9 cellular contexts compared by ENCODE assay signal in genomic region chr5:127757576-127757975, GRCh38. TPM values are rescaled to one million over a fixed set of nuclear protein-coding genes. Genes with fewer than 3 reads are reported as not detected.
DNase-seq lines count a peak whose midpoint lies in the region; ATAC-seq lines count a peak whose summit lies in the region.
"Had no signal": no experiment of that assay in that cellular context is flagged by ENCODE, and none has a peak within 500 bp of the region (broad histone marks: within the 10 kb centered on the region; RNA-seq: fewer than 3 reads in every experiment).

No MANE protein-coding gene starts in this region.

- no peaks in the 10 kb centered on the region for H3K4me1 ChIP-seq in right cardiac atrium (ENCODE audit: control insufficient read depth, insufficient read depth, low read length)

- no peak overlapping the region for H3K4me3 Mint-ChIP-seq in activated T-cell treated with anti-CD3 and anti-CD28 coated beads, Interleukin-2, amount 50 U/mL, for 72 hours
- H3K4me3 Mint-ChIP-seq in activated T-cell treated with anti-CD3 and anti-CD28 coated beads, Interleukin-2, amount 50 U/mL, for 24 hours = no peak overlapping the region
- H3K4me3 Mint-ChIP-seq in activated CD8-positive, alpha-beta T cell treated with anti-CD3 and anti-CD28 coated beads, Interleukin-2, amount 10 ng/mL, durations not matched to agents 7 days and 5 days = no peak overlapping the region
- H3K4me3 Mint-ChIP-seq: dendritic cell treated with granulocyte-macrophage colony-stimulating factor and Interleukin-4, amounts not matched to agents 40 ng/mL and 50 ng/mL, for 4 days had no signal

- no peaks in the 10 kb centered on the region for H3K9me3 Mint-ChIP-seq in activated T-cell treated with anti-CD3 and anti-CD28 coated beads, Interleukin-2, amount 50 U/mL, for 72 hours
- no peaks in the 10 kb centered on the region for H3K9me3 Mint-ChIP-seq in activated T-cell treated with anti-CD3 and anti-CD28 coated beads, Interleukin-2, amount 50 U/mL, for 24 hours
- H3K9me3 Mint-ChIP-seq in activated CD8-positive, alpha-beta T cell treated with anti-CD3 and anti-CD28 coated beads, Interleukin-2, amount 10 ng/mL, durations not matched to agents 7 days and 5 days (ENCODE audit: insufficient read depth) = no peaks in the 10 kb centered on the region
- H3K9me3 Mint-ChIP-seq: dendritic cell treated with granulocyte-macrophage colony-stimulating factor and Interleukin-4, amounts not matched to agents 40 ng/mL and 50 ng/mL, for 4 days had no signal

- H3K27me3 ChIP-seq in right cardiac atrium (ENCODE audit: control insufficient read depth, insufficient read depth) = no peaks in the 10 kb centered on the region

- DNase-seq in activated T-cell treated with anti-CD3 and anti-CD28 coated beads, Interleukin-2, amount 50 U/mL, for 72 hours = peak; percentile 47 to 49
- no peak for DNase-seq in activated T-cell treated with anti-CD3 and anti-CD28 coated beads, Interleukin-2, amount 50 U/mL, for 24 hours
- DNase-seq in LHCN-M2 (ENCODE audit: low read depth) (peak; percentile 83), right cardiac atrium (no peak), posterior vena cava (ENCODE audit: low spot score) (no peak)
- DNase-seq in activated CD8-positive, alpha-beta T cell treated with anti-CD3 and anti-CD28 coated beads, Interleukin-2, amount 10 ng/mL, durations not matched to agents 7 days and 5 days = peak; percentile 22
- no peak for DNase-seq in stimulated activated naive CD8-positive, alpha-beta T cell treated with anti-CD3 and anti-CD28 coated beads, Interleukin-15, Interleukin-2, amounts not matched to agents 100 U/mL and 50 U/mL, for 24 hours

- H3K27ac ChIP-seq in right cardiac atrium (ENCODE audit: low read length) = no peak overlapping the region

- H3K27ac Mint-ChIP-seq in activated T-cell treated with anti-CD3 and anti-CD28 coated beads, Interleukin-2, amount 50 U/mL, for 72 hours = peak overlapping the region; percentile 2
- no peak overlapping the region for H3K27ac Mint-ChIP-seq in activated T-cell treated with anti-CD3 and anti-CD28 coated beads, Interleukin-2, amount 50 U/mL, for 24 hours
- no peak overlapping the region for H3K27ac Mint-ChIP-seq in activated CD8-positive, alpha-beta T cell treated with anti-CD3 and anti-CD28 coated beads, Interleukin-2, amount 10 ng/mL, durations not matched to agents 7 days and 5 days
- H3K27ac Mint-ChIP-seq: dendritic cell treated with granulocyte-macrophage colony-stimulating factor and Interleukin-4, amounts not matched to agents 40 ng/mL and 50 ng/mL, for 4 days had no signal

- CTCF ChIA-PET in activated CD8-positive, alpha-beta T cell treated with anti-CD3 and anti-CD28 coated beads, Interleukin-2, amount 10 ng/mL, durations not matched to agents 7 days and 5 days (lab: Charles Lee) = no interaction called here

- intact Hi-C loops in right cardiac atrium (cut with DNase I) = loop anchor here in 2 of 4 donors (5.0 to 10.0 kb wide), 4 partner anchors 193 to 447 kb away; partner anchors contain the start of gene SLC12A2 (in 1 of the 2)
- intact Hi-C loops in posterior vena cava (cut with DNase I) = no loop called here

- H3K4me3 ChIP-seq in right cardiac atrium (ENCODE audit: low read length) = no peak overlapping the region

- H3K9me3 ChIP-seq in right cardiac atrium (ENCODE audit: control insufficient read depth, low read length) = no peaks in the 10 kb centered on the region

- POLR2A ChIA-PET in activated CD8-positive, alpha-beta T cell treated with anti-CD3 and anti-CD28 coated beads, Interleukin-2, amount 10 ng/mL, durations not matched to agents 7 days and 5 days (lab: Charles Lee) = no interaction called here

- no peaks in the 10 kb centered on the region for H3K36me3 Mint-ChIP-seq in activated T-cell treated with anti-CD3 and anti-CD28 coated beads, Interleukin-2, amount 50 U/mL, for 72 hours (ENCODE audit: insufficient read depth in 2 of 2)
- H3K36me3 Mint-ChIP-seq in activated T-cell treated with anti-CD3 and anti-CD28 coated beads, Interleukin-2, amount 50 U/mL, for 24 hours (ENCODE audit: low read depth) = no peaks in the 10 kb centered on the region
- H3K36me3 Mint-ChIP-seq in activated CD8-positive, alpha-beta T cell treated with anti-CD3 and anti-CD28 coated beads, Interleukin-2, amount 10 ng/mL, durations not matched to agents 7 days and 5 days (ENCODE audit: low read depth) = no peaks in the 10 kb centered on the region

- 30% methylated on average over 1 of the region's 1 CpG for WGBS in right cardiac atrium

- peak; percentile 90 to 94 for ATAC-seq in activated T-cell treated with anti-CD3 and anti-CD28 coated beads, Interleukin-2, amount 50 U/mL, for 72 hours (replicated peaks in 1 of 2)
- ATAC-seq in GM21619 (IDR thresholded peaks at IDR 0.05; ENCODE audit: unreplicated experiment) (peak; percentile 88), right cardiac atrium (peak; percentile 78)
- no peak for ATAC-seq in activated CD8-positive, alpha-beta T cell treated with anti-CD3 and anti-CD28 coated beads, Interleukin-2, amount 10 ng/mL, durations not matched to agents 7 days and 5 days
- ATAC-seq in stimulated activated naive CD8-positive, alpha-beta T cell treated with anti-CD3 and anti-CD28 coated beads, Interleukin-15, Interleukin-2, amounts not matched to agents 100 U/mL and 50 U/mL, for 24 hours = peak; percentile 52

- no peaks in the 10 kb centered on the region for H3K27me3 Mint-ChIP-seq in activated T-cell treated with anti-CD3 and anti-CD28 coated beads, Interleukin-2, amount 50 U/mL, for 72 hours (ENCODE audit: low read depth)
- H3K27me3 Mint-ChIP-seq in activated T-cell treated with anti-CD3 and anti-CD28 coated beads, Interleukin-2, amount 50 U/mL, for 24 hours = peaks cover 5% of the 10 kb centered on the region
- H3K27me3 Mint-ChIP-seq in activated CD8-positive, alpha-beta T cell treated with anti-CD3 and anti-CD28 coated beads, Interleukin-2, amount 10 ng/mL, durations not matched to agents 7 days and 5 days (ENCODE audit: low read depth) = no peaks in the 10 kb centered on the region
- H3K27me3 Mint-ChIP-seq: dendritic cell treated with granulocyte-macrophage colony-stimulating factor and Interleukin-4, amounts not matched to agents 40 ng/mL and 50 ng/mL, for 4 days had no signal

- peaks cover 5% of the 10 kb centered on the region for H3K4me1 Mint-ChIP-seq in activated T-cell treated with anti-CD3 and anti-CD28 coated beads, Interleukin-2, amount 50 U/mL, for 72 hours (ENCODE audit: low read depth)
- no peaks in the 10 kb centered on the region for H3K4me1 Mint-ChIP-seq in activated T-cell treated with anti-CD3 and anti-CD28 coated beads, Interleukin-2, amount 50 U/mL, for 24 hours (ENCODE audit: low read depth)
- H3K4me1 Mint-ChIP-seq in activated CD8-positive, alpha-beta T cell treated with anti-CD3 and anti-CD28 coated beads, Interleukin-2, amount 10 ng/mL, durations not matched to agents 7 days and 5 days (ENCODE audit: low read depth) = no peaks in the 10 kb centered on the region

RNA-seq across cellular contexts. Expression of gene CCDC192, which starts 54.4 kb away (rescaled TPM):
- under 1 TPM in 1 of 2 donors, not detected in 1; 0.25 TPM for total RNA-seq in activated T-cell treated with anti-CD3 and anti-CD28 coated beads, Interleukin-2, amount 50 U/mL, for 72 hours
- not detected in 2 replicates for total RNA-seq in LHCN-M2 (2014; rRNA removed)
- polyA plus RNA-seq in LHCN-M2 (2012) = 0.19 TPM
- not detected for total RNA-seq in activated CD8-positive, alpha-beta T cell treated with anti-CD3 and anti-CD28 coated beads, Interleukin-2, amount 10 ng/mL, durations not matched to agents 7 days and 5 days
- not detected for total RNA-seq in right cardiac atrium
- 0.43 TPM for polyA plus RNA-seq in right cardiac atrium
- total RNA-seq in posterior vena cava = not detected

Comparison
In these comparisons a context has a peak if more than half of its experiments do, and no peak if none do; other contexts are left out.
1. DNase-seq: peak in activated T-cell treated with anti-CD3 and anti-CD28 coated beads, Interleukin-2, amount 50 U/mL, for 72 hours (2 of 2), LHCN-M2 (single experiment) and activated CD8-positive, alpha-beta T cell treated with anti-CD3 and anti-CD28 coated beads, Interleukin-2, amount 10 ng/mL, durations not matched to agents 7 days and 5 days (single experiment); none in activated T-cell treated with anti-CD3 and anti-CD28 coated beads, Interleukin-2, amount 50 U/mL, for 24 hours (single experiment), right cardiac atrium (0 of 3), stimulated activated naive CD8-positive, alpha-beta T cell treated with anti-CD3 and anti-CD28 coated beads, Interleukin-15, Interleukin-2, amounts not matched to agents 100 U/mL and 50 U/mL, for 24 hours (single experiment) and posterior vena cava (single experiment).